ENCODE assay signal across 8 cellular contexts in genomic region chr19:35135389-35135909, GRCh38. TPM values are rescaled to one million over a fixed set of nuclear protein-coding genes. Genes with fewer than 3 reads are reported as not detected.
A peak's percentile ranks its signal among the peaks of the same experiment; 100 is the strongest.
DNase-seq lines count a peak whose midpoint lies in the region; ATAC-seq and TF ChIP-seq lines count a peak whose summit lies in the region.

No MANE protein-coding gene starts in this region.

- 0% methylated on average over 1 to 7 of the region's 7 CpGs for WGBS in adrenal gland, 4 donors

- no peaks in the 10 kb centered on the region for H3K4me1 ChIP-seq in KMS-11 (ENCODE audit: low read depth, poor library complexity, severe bottlenecking)
- H3K4me1 ChIP-seq in adrenal gland (replicated peaks in 1 of 2): no peaks in the 10 kb centered on the region

- no peak overlapping the region for H3K27ac ChIP-seq in KMS-11
- H3K27ac ChIP-seq in adrenal gland: peak overlapping the region in 1 of 5 donors; percentile 62

- H3K36me3 ChIP-seq in KMS-11 (ENCODE audit: insufficient read depth) (no peaks in the 10 kb centered on the region), adrenal gland (replicated peaks in 1 of 2) (no peaks in the 10 kb centered on the region)

- no peak overlapping the region for H3K9ac ChIP-seq in KMS-11

- intact Hi-C loops in adrenal gland (cut with DNase I): loop anchor here in 1 of 2 donors (10.0 kb wide), 1 partner anchor 71 kb away; no protein-coding TSS in a partner anchor
- intact Hi-C loops in left cardiac atrium (cut with DNase I): loop anchor here in 1 of 2 donors (2.0 to 10.0 kb wide), 2 partner anchors 21 to 71 kb away; partner anchors contain the start of gene FXYD3

- H3K4me3 ChIP-seq in KMS-11 (IDR thresholded peaks at IDR 0.05; ENCODE audit: insufficient read depth, low read depth, low read length) (no peak overlapping the region), adrenal gland (no peak overlapping the region)

- no peak for TF ChIP-seq POLR2A in adrenal gland (IDR thresholded peaks at IDR 0.05)

- H3K27me3 ChIP-seq in KMS-11 (ENCODE audit: insufficient read depth, low read depth) (peaks cover 14% of the 10 kb centered on the region; the same call in 1 of the 2 replicates), adrenal gland (no peaks in the 10 kb centered on the region)

- H2AFZ ChIP-seq in KMS-11 (ENCODE audit: low read depth): no peak overlapping the region

- H3K27me3 Mint-ChIP-seq in progenitor cell of endocrine pancreas: peaks cover 24% of the 10 kb centered on the region

- no peak overlapping the region for H3K4me3 Mint-ChIP-seq in progenitor cell of endocrine pancreas (ENCODE audit: low read depth)

- no peaks in the 10 kb centered on the region for H3K9me3 ChIP-seq in adrenal gland (replicated peaks in 1 of 3)

- TF ChIP-seq CTCF in KMS-11 (conservative IDR thresholded peaks at IDR 0.05; ENCODE audit: low read depth, low read length) (peak; percentile 81), adrenal gland (IDR thresholded peaks at IDR 0.05) (peak; percentile 78 to 91 (median 82)), progenitor cell of endocrine pancreas (IDR thresholded peaks at IDR 0.05; ENCODE audit: unreplicated experiment) (peak; percentile 94)

- DNase-seq in Daoy (ENCODE audit: low read depth) (peak; percentile 73), SKM-1 (lab: John Stamatoyannopoulos, UW; ENCODE audit: unreplicated experiment) (peak; percentile 51), adrenal gland (peak; percentile 54 to 84 (median 75)), left cardiac atrium (peak; percentile 84), progenitor cell of endocrine pancreas (ENCODE audit: low spot score, unreplicated experiment) (peak; percentile 79)

- H3K79me2 ChIP-seq in KMS-11 (ENCODE audit: insufficient read depth, low read depth): no peaks in the 10 kb centered on the region

- no peaks in the 10 kb centered on the region for H4K20me1 ChIP-seq in KMS-11 (ENCODE audit: insufficient read depth)

- peak overlapping the region; percentile 22 for H3K27ac Mint-ChIP-seq in progenitor cell of endocrine pancreas

- no peak overlapping the region for H3K4me2 ChIP-seq in KMS-11

- peaks cover 16% of the 10 kb centered on the region for H3K4me1 Mint-ChIP-seq in progenitor cell of endocrine pancreas (ENCODE audit: low read depth)

- peak; percentile 55 to 65 for ATAC-seq in left cardiac atrium
- no peak for ATAC-seq in GM21360 (IDR thresholded peaks at IDR 0.05; ENCODE audit: unreplicated experiment)
- ATAC-seq in HG03095 (IDR thresholded peaks at IDR 0.05; ENCODE audit: unreplicated experiment): no peak

- peaks cover 4% of the 10 kb centered on the region for H3K9me3 Mint-ChIP-seq in progenitor cell of endocrine pancreas (ENCODE audit: low read depth)

- H3K36me3 Mint-ChIP-seq in progenitor cell of endocrine pancreas (ENCODE audit: insufficient read depth): no peaks in the 10 kb centered on the region

RNA-seq across cellular contexts. Expression of gene LGI4, which starts 0.6 kb away (rescaled TPM):
- total RNA-seq in Daoy (2014; rRNA removed; shearing (Covaris generic)): not detected in 2 replicates
- total RNA-seq in adrenal gland (1 to 10 TPM in 6 of 8 donors, under 1 TPM in 2; 0.17 to 4.4 (median 1.2) TPM), left cardiac atrium (10 to 100 TPM; 11.6 to 17.9 TPM), progenitor cell of endocrine pancreas (0.20 TPM in 1 of 2 replicates, not detected in the other)
- 10 to 100 TPM in 2 of 3 donors, 1 to 10 TPM in 1; 1.8 to 22.4 (median 19.5) TPM for polyA plus RNA-seq in adrenal gland

RNA-seq across cellular contexts. Expression of gene FXYD1, which starts 3.2 kb away (rescaled TPM):
- not detected in 2 replicates for total RNA-seq in Daoy (2014; rRNA removed; shearing (Covaris generic))
- total RNA-seq in adrenal gland (10 to 100 TPM in 3 of 8 donors, 1 to 10 TPM in 4, not detected in 1; 2.0 to 16.1 (median 9.4) TPM), left cardiac atrium (100 to 1,000 TPM; 297 to 393 TPM), progenitor cell of endocrine pancreas (not detected in 2 replicates)
- 10 to 100 TPM in 2 of 3 donors, 1 to 10 TPM in 1; 5.5 to 58.6 (median 45.7) TPM for polyA plus RNA-seq in adrenal gland

RNA-seq across cellular contexts. Expression of gene FXYD7, which starts 7.6 kb away (rescaled TPM):
- total RNA-seq in Daoy (2014; rRNA removed; shearing (Covaris generic)): 0.29 TPM in 1 of 2 replicates, not detected in the other
- not detected for total RNA-seq in adrenal gland
- polyA plus RNA-seq in adrenal gland: under 1 TPM in 2 of 3 donors, not detected in 1; 0.64 to 0.67 TPM
- not detected for total RNA-seq in left cardiac atrium
- not detected in 2 replicates for total RNA-seq in progenitor cell of endocrine pancreas

RNA-seq across cellular contexts. Expression of gene FXYD5, which starts 19.1 kb away (rescaled TPM):
- 52.2 and 62.1 TPM in 2 replicates for total RNA-seq in Daoy (2014; rRNA removed; shearing (Covaris generic))
- 10 to 100 TPM; 11.5 to 68.4 (median 36.8) TPM for total RNA-seq in adrenal gland
- polyA plus RNA-seq in adrenal gland: 100 to 1,000 TPM in 1 of 3 donors, 10 to 100 TPM in 2; 34.6 to 123 (median 84.2) TPM
- total RNA-seq in left cardiac atrium: 10 to 100 TPM; 35.5 to 46.7 TPM
- total RNA-seq in progenitor cell of endocrine pancreas: 0.62 and 1.2 TPM in 2 replicates

RNA-seq across cellular contexts. Expression of gene FXYD3, which starts 19.8 kb away (rescaled TPM):
- not detected in 2 replicates for total RNA-seq in Daoy (2014; rRNA removed; shearing (Covaris generic))
- total RNA-seq in adrenal gland: 1 to 10 TPM in 2 of 8 donors, under 1 TPM in 3, not detected in 3; 0.34 to 4.6 (median 0.75) TPM
- 1 to 10 TPM in 2 of 3 donors, under 1 TPM in 1; 0.35 to 4.0 (median 4.0) TPM for polyA plus RNA-seq in adrenal gland
- 1 to 10 TPM; 1.5 to 3.6 TPM for total RNA-seq in left cardiac atrium
- total RNA-seq in progenitor cell of endocrine pancreas: 14.2 and 17.3 TPM in 2 replicates

Comparison
In these comparisons a context has a peak if more than half of its experiments do, and no peak if none do; other contexts are left out.
1. ATAC-seq: peak in left cardiac atrium (2 of 2); none in GM21360 (single experiment) and HG03095 (single experiment).
2. RNA of gene FXYD1, which starts 3.2 kb away (total RNA-seq): 297 to 393 TPM in left cardiac atrium; 2.0 to 16.1 TPM in adrenal gland, not detected in Daoy and not detected in progenitor cell of endocrine pancreas; every median in the first group is over 10 times any median in the second.
3. Peak in every context shown above with its lines, with median percentiles within 50 percentile points of each other: DNase-seq and CTCF ChIP-seq.